ENCODE assay signal across 8 cellular contexts in genomic region chr17:79844869-79845600, GRCh38. TPM values are rescaled to one million over a fixed set of nuclear protein-coding genes. Genes with fewer than 3 reads are reported as not detected.
A peak's percentile ranks its signal among the peaks of the same experiment; 100 is the strongest.
DNase-seq lines count a peak whose midpoint lies in the region; ATAC-seq and TF ChIP-seq lines count a peak whose summit lies in the region.

No MANE protein-coding gene starts in this region.

- no peak overlapping the region for H3K4me3 ChIP-seq in CD8-positive, alpha-beta memory T cell (ENCODE audit: low read length)
- H3K4me3 ChIP-seq in HEK293 (ENCODE audit: low read depth, low read length), result no peak overlapping the region
- H3K4me3 ChIP-seq in duodenal mucosa (ENCODE audit: low read depth in 1 of 2, low read length in 2 of 2), result peak overlapping the region in 1 of 2 donors; percentile 3
- no peak overlapping the region for H3K4me3 ChIP-seq in mesendoderm (ENCODE audit: low read length)
- H3K4me3 ChIP-seq in thyroid gland (replicated peaks in 1 of 3), result peak overlapping the region in 1 of 3 donors; percentile 43

- H3K9ac ChIP-seq in duodenal mucosa (ENCODE audit: low read depth in 1 of 2, low read length in 2 of 2) (peak overlapping the region; percentile 1 to 54), mesendoderm (ENCODE audit: low read length) (no peak overlapping the region)

- no CpG with 5 or more reads among the region's 38 CpGs for WGBS in mesendoderm (ENCODE audit: extremely low coverage, insufficient coverage, low lambda C conversion rate)
- WGBS in thyroid gland, 2 donors, result 12 to 22% methylated on average over 15 to 18 of the region's 38 CpGs

- H3K4me3 Mint-ChIP-seq in CD8-positive, alpha-beta memory T cell, result peak overlapping the region in 5 of 7 donors; percentile 8 to 77 (median 28)

- no peak overlapping the region for H2BK120ac ChIP-seq in mesendoderm (ENCODE audit: low read depth, low read length)

- H2AK5ac ChIP-seq in mesendoderm (ENCODE audit: low read length), result no peak overlapping the region

- peaks cover 34 to 55% of the 10 kb centered on the region in 2 donors for H3K27me3 Mint-ChIP-seq in CD8-positive, alpha-beta memory T cell

- H3K18ac ChIP-seq in mesendoderm (ENCODE audit: low read length), result no peak overlapping the region

- no peak overlapping the region for H4K5ac ChIP-seq in mesendoderm (ENCODE audit: low read length)

- no peak for TF ChIP-seq POLR2A in thyroid gland (IDR thresholded peaks at IDR 0.05)

- H3K79me2 ChIP-seq in mesendoderm (ENCODE audit: control insufficient read depth, insufficient read depth, low read length), result no peaks in the 10 kb centered on the region

- H3K23ac ChIP-seq in mesendoderm (ENCODE audit: low read length), result no peak overlapping the region

- H3K9me3 Mint-ChIP-seq in CD8-positive, alpha-beta memory T cell, result no peaks in the 10 kb centered on the region

- peak overlapping the region; percentile 49 for H3K56ac ChIP-seq in mesendoderm (ENCODE audit: low read length)

- H3K27me3 ChIP-seq in CD8-positive, alpha-beta memory T cell (ENCODE audit: insufficient read depth, low read length, poor library complexity, severe bottlenecking), result peaks cover 45% of the 10 kb centered on the region
- H3K27me3 ChIP-seq in duodenal mucosa (ENCODE audit: control insufficient read depth in 1 of 2, insufficient read depth in 2 of 2, low read length in 2 of 2) (peaks cover 31 to 39% of the 10 kb centered on the region in 2 donors), mesendoderm (ENCODE audit: insufficient read depth, low read length, poor library complexity) (peaks cover 48% of the 10 kb centered on the region), thyroid gland (peaks cover 27% of the 10 kb centered on the region)

- no peak for ATAC-seq in GM19452 (IDR thresholded peaks at IDR 0.05; ENCODE audit: unreplicated experiment)
- ATAC-seq in HG03442 (IDR thresholded peaks at IDR 0.05; ENCODE audit: unreplicated experiment), result no peak

- peak overlapping the region; percentile 27 for H3K27ac ChIP-seq in CD8-positive, alpha-beta memory T cell (ENCODE audit: low read depth, low read length)
- H3K27ac ChIP-seq in HEK293 (ENCODE audit: extremely low read depth, low read depth, low read length) (no peak overlapping the region), duodenal mucosa (ENCODE audit: low read depth, low read length) (no peak overlapping the region), mesendoderm (ENCODE audit: low read depth, low read length) (no peak overlapping the region), thyroid gland (peak overlapping the region in 2 of 3 donors; percentile 22 to 60)

- no peak overlapping the region for H2BK15ac ChIP-seq in mesendoderm (replicated peaks; ENCODE audit: low read depth)

- H3K79me1 ChIP-seq in mesendoderm (ENCODE audit: low read length), result no peaks in the 10 kb centered on the region

- no peaks in the 10 kb centered on the region for H3K36me3 ChIP-seq in CD8-positive, alpha-beta memory T cell (ENCODE audit: insufficient read depth, low read length)
- H3K36me3 ChIP-seq in HEK293 (ENCODE audit: control insufficient read depth in 2 of 2, insufficient read depth in 1 of 2, low read length in 2 of 2) (no peaks in the 10 kb centered on the region), duodenal mucosa (ENCODE audit: control insufficient read depth in 1 of 2, insufficient read depth in 2 of 2, low read length in 2 of 2) (no peaks in the 10 kb centered on the region), mesendoderm (ENCODE audit: control insufficient read depth, insufficient read depth, low read length) (no peaks in the 10 kb centered on the region), thyroid gland (no peaks in the 10 kb centered on the region)

- H2BK5ac ChIP-seq in mesendoderm (ENCODE audit: low read length), result no peak overlapping the region

- no peak overlapping the region for H3K4ac ChIP-seq in mesendoderm (ENCODE audit: low read depth, low read length)

- H3K9me3 ChIP-seq in CD8-positive, alpha-beta memory T cell (ENCODE audit: low read length), result no peaks in the 10 kb centered on the region
- no peaks in the 10 kb centered on the region for H3K9me3 ChIP-seq in HEK293 (ENCODE audit: control insufficient read depth, insufficient read depth, low read depth, low read length)
- no peaks in the 10 kb centered on the region for H3K9me3 ChIP-seq in duodenal mucosa (ENCODE audit: control insufficient read depth in 1 of 2, low read length in 2 of 2)
- no peaks in the 10 kb centered on the region for H3K9me3 ChIP-seq in thyroid gland

- peak in 3 of 5 donors; percentile 41 to 59 (median 42) for DNase-seq in CD8-positive, alpha-beta memory T cell
- DNase-seq in UCSD-AML1 (lab: John Stamatoyannopoulos, UW; ENCODE audit: unreplicated experiment) (peak; percentile 47), mesendoderm (no peak), thyroid gland (peak; percentile 45 to 57)

- peaks cover 19 to 40% (median 23%) of the 10 kb centered on the region in 3 donors for H3K4me1 Mint-ChIP-seq in CD8-positive, alpha-beta memory T cell

- CTCF ChIA-PET in CD8-positive, alpha-beta memory T cell (lab: Charles Lee), result interaction anchor here (0.6 to 1.2 kb wide), 5 partner anchors 8 to 92 kb away, joined by 3 to 5 read pairs (median 3); no protein-coding TSS in a partner anchor
- CTCF ChIA-PET in HEK293 (lab: Yijun Ruan, JAX), result interaction anchor here (0.6 to 4.1 kb wide), 25 partner anchors 8 to 1256 kb away, joined by 3 to 34 read pairs (median 3); no protein-coding TSS in a partner anchor

- H3K36me3 Mint-ChIP-seq in CD8-positive, alpha-beta memory T cell, result no peaks in the 10 kb centered on the region

- H4K8ac ChIP-seq in mesendoderm (ENCODE audit: low read depth, low read length), result no peak overlapping the region

- intact Hi-C loops in thyroid gland (cut with DNase I), result loop anchor here (5.0 kb wide), 1 partner anchor 43 kb away; no protein-coding TSS in a partner anchor

- peak overlapping the region in 2 of 8 donors; percentile 39 to 57 for H3K27ac Mint-ChIP-seq in CD8-positive, alpha-beta memory T cell

- TF ChIP-seq CTCF in HEK293 (tag by site-specific recombination; IDR thresholded peaks at IDR 0.05) (peak; percentile 73), thyroid gland (IDR thresholded peaks at IDR 0.05) (peak in 5 of 6 experiments; percentile 25 to 81 (median 51))

- H3K4me2 ChIP-seq in mesendoderm (ENCODE audit: low read length), result no peak overlapping the region

- H3K4me1 ChIP-seq in CD8-positive, alpha-beta memory T cell (ENCODE audit: insufficient read depth, low read length), result peaks cover 42% of the 10 kb centered on the region
- H3K4me1 ChIP-seq in HEK293 (ENCODE audit: control insufficient read depth, insufficient read depth, low read length) (peaks cover 14% of the 10 kb centered on the region; the same call in 1 of the 2 replicates), duodenal mucosa (ENCODE audit: control insufficient read depth in 1 of 2, insufficient read depth in 2 of 2, low read length in 2 of 2) (peaks cover 31 to 36% of the 10 kb centered on the region in 2 donors), mesendoderm (ENCODE audit: control insufficient read depth, low read depth, low read length) (no peaks in the 10 kb centered on the region), thyroid gland (peaks cover 33 to 49% of the 10 kb centered on the region in 2 donors)

- POLR2A ChIA-PET in CD8-positive, alpha-beta memory T cell (lab: Charles Lee), result no interaction called here
- POLR2A ChIA-PET in HEK293 (lab: Yijun Ruan, JAX), result interaction anchor here (0.7 to 2.2 kb wide), 2 partner anchors 33 to 48 kb away, joined by 3 to 14 read pairs; partner anchors contain the start of gene CBX8

TF ChIP-seq in HEK293, 187 proteins besides CTCF, POLR2A, EP300 and RAD21 (continues in another document):
- TF ChIP-seq PRDM10 (tag by site-specific recombination; IDR thresholded peaks at IDR 0.05), result peak; percentile 98

RNA-seq across cellular contexts. Expression of gene CBX4, which starts 5.8 kb away (rescaled TPM):
- total RNA-seq in CD8-positive, alpha-beta memory T cell, result 10 to 100 TPM in 1 of 2 experiments, 1 to 10 TPM in 1; 9.8 to 12.2 TPM
- polyA plus RNA-seq in CD8-positive, alpha-beta memory T cell, result 12.1 TPM
- polyA plus RNA-seq in mesendoderm (2013, experiment 1 of 2), result 3.7 TPM
- polyA plus RNA-seq in mesendoderm (2013, experiment 2 of 2), result 3.6 TPM
- total RNA-seq in thyroid gland, result 10 to 100 TPM in 3 of 4 donors, 1 to 10 TPM in 1; 5.6 to 17.2 (median 13.5) TPM

RNA-seq across cellular contexts. Expression of gene CBX8, which starts 48.2 kb away (rescaled TPM):
- total RNA-seq in CD8-positive, alpha-beta memory T cell, result 1 to 10 TPM; 1.9 to 2.2 TPM
- polyA plus RNA-seq in CD8-positive, alpha-beta memory T cell, result 0.91 TPM
- polyA plus RNA-seq in mesendoderm (2013, experiment 1 of 2), result 0.17 TPM
- polyA plus RNA-seq in mesendoderm (2013, experiment 2 of 2), result 0.34 TPM
- 1 to 10 TPM; 1.7 to 3.5 (median 2.7) TPM for total RNA-seq in thyroid gland

Comparison
In these comparisons a context has a peak if more than half of its experiments do, and no peak if none do; other contexts are left out.
1. H3K27ac ChIP-seq: peak in CD8-positive, alpha-beta memory T cell (single experiment) and thyroid gland (2 of 3); none in HEK293 (single experiment), duodenal mucosa (single experiment) and mesendoderm (single experiment).